10 cellular contexts compared by ENCODE assay signal in the genomic region with DNA sequence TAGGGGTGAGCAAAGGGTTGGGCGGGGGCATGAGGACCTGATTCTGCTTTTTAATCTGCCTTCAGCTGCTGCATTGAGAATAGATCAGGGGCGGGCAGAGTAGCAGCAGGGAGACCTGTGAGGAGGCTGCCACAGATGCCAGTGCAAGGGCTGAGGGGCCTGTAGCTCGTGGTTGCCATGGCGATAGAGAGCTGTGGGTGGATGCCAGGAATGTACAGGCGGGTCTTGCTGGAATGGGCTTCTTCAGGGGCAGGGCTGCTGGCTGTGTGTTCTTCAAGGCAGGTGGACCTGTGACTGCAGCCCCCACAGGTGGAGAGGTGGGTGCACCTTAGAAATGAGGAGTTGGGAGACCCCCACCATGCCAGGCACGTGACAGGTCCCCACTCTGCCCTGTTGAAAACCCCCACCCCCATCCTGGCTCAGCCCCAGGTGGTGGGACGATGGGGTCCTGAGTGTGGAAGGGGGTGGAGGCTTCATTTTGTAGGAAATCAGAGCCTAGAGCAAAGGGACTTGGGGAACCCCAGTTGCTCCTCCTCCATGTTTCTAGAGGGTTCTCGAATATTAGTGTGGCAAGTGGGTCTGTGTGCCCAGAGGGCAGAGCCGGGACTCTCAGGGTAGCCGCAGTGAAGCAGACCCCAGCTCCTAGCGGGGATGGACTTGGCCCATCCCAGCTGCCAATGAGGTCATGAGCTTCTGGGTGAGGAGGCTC. TPM values are rescaled to one million over a fixed set of nuclear protein-coding genes. Genes with fewer than 3 reads are reported as not detected.
A peak's percentile ranks its signal among the peaks of the same experiment; 100 is the strongest.
DNase-seq lines count a peak whose midpoint lies in the region; ATAC-seq, FAIRE-seq and TF ChIP-seq lines count a peak whose summit lies in the region.
"Had no signal": no experiment of that assay in that cellular context is flagged by ENCODE, and none has a peak within 500 bp of the region (broad histone marks: within the 10 kb centered on the region; RNA-seq: fewer than 3 reads in every experiment).

No MANE protein-coding gene starts in this region.

- no peak overlapping the region for H2BK15ac ChIP-seq in H1 (ENCODE audit: low read length)

- no peaks in the 10 kb centered on the region for H3K9me3 Mint-ChIP-seq in activated naive CD8-positive, alpha-beta T cell treated with anti-CD3 and anti-CD28 coated beads, Interleukin-2, amount 10 ng/mL, durations not matched to agents 7 days and 5 days
- H3K9me3 Mint-ChIP-seq in activated naive CD8-positive, alpha-beta T cell treated with anti-CD3 and anti-CD28 coated beads for 36 hours, result no peaks in the 10 kb centered on the region
- no peaks in the 10 kb centered on the region for H3K9me3 Mint-ChIP-seq in stimulated activated effector memory CD8-positive, alpha-beta T cell treated with anti-CD3 and anti-CD28 coated beads, Interleukin-12 subunit alpha, Interleukin-12 subunit beta, amount 100 ng/mL, for 72 hours

- WGBS in H1 (ENCODE audit: extremely low coverage in 1 of 2, insufficient coverage in 1 of 2, insufficient read length in 1 of 2, insufficient replicate concordance in 2 of 2, low coverage in 1 of 2, low lambda C conversion rate in 2 of 2, missing lambda C conversion rate in 1 of 2), 2 experiments, result 73% methylated on average over 9 of the region's 11 CpGs; no CpG with 5 or more reads in 1 of the 2 experiments

- no peak overlapping the region for H4K5ac ChIP-seq in H1 (ENCODE audit: insufficient read length, low read depth, low read length)

- CTCF ChIA-PET in H1 (lab: Charles Lee; ENCODE audit: partially characterized antibody), result interaction anchor here (0.6 to 3.0 kb wide), 11 partner anchors 9 to 237 kb away, joined by 3 to 12 read pairs (median 3); no protein-coding TSS in a partner anchor

- POLR2A ChIA-PET in activated naive CD8-positive, alpha-beta T cell treated with anti-CD3 and anti-CD28 coated beads, Interleukin-2, amount 10 ng/mL, durations not matched to agents 7 days and 5 days (lab: Charles Lee), result no interaction called here
- POLR2A ChIA-PET in H1 (lab: Charles Lee; ENCODE audit: partially characterized antibody), result interaction anchor here (0.6 to 1.7 kb wide), 4 partner anchors 9 to 262 kb away, joined by 3 read pairs; partner anchors contain the start of genes LSM3 and XPC

- peaks cover 0 to 14% (median 2%) of the 10 kb centered on the region in 4 experiments; a peak in 6 of 8 replicates for H3K36me3 ChIP-seq in H1 (ENCODE audit: control insufficient read depth in 2 of 4, insufficient read depth in 4 of 4, low read length in 3 of 4)
- H3K36me3 ChIP-seq: pancreas had no signal

- DNase-seq in activated naive CD8-positive, alpha-beta T cell treated with anti-CD3 and anti-CD28 coated beads, Interleukin-2, amount 10 ng/mL, durations not matched to agents 7 days and 5 days, result no peak
- no peak for DNase-seq in activated naive CD8-positive, alpha-beta T cell treated with anti-CD3 and anti-CD28 coated beads for 36 hours
- DNase-seq in NCI-H2171 treated with DMSO at 0.1 percent for 48 hours (lab: John Stamatoyannopoulos, UW), result peak; percentile 38
- no peak for DNase-seq in H1 (ENCODE audit: low read depth in 1 of 2, low spot score in 2 of 2)
- no peak for DNase-seq in stimulated activated effector memory CD8-positive, alpha-beta T cell treated with anti-CD3 and anti-CD28 coated beads, Interleukin-12 subunit alpha, Interleukin-12 subunit beta, amount 100 ng/mL, for 72 hours (ENCODE audit: low spot score in 2 of 2)
- DNase-seq: NCI-H187 treated with DMSO at 0.1 percent for 48 hours had no signal

- H3K23me2 ChIP-seq in H1 (ENCODE audit: low read depth, low read length), result no peaks in the 10 kb centered on the region

- H3K4me1 Mint-ChIP-seq in activated naive CD8-positive, alpha-beta T cell treated with anti-CD3 and anti-CD28 coated beads, Interleukin-2, amount 10 ng/mL, durations not matched to agents 7 days and 5 days, result peaks cover 4% of the 10 kb centered on the region
- peaks cover 24% of the 10 kb centered on the region for H3K4me1 Mint-ChIP-seq in activated naive CD8-positive, alpha-beta T cell treated with anti-CD3 and anti-CD28 coated beads for 36 hours
- peaks cover 49% of the 10 kb centered on the region for H3K4me1 Mint-ChIP-seq in stimulated activated effector memory CD8-positive, alpha-beta T cell treated with anti-CD3 and anti-CD28 coated beads, Interleukin-12 subunit alpha, Interleukin-12 subunit beta, amount 100 ng/mL, for 72 hours

- TF ChIP-seq POLR2A in H1 (IDR thresholded peaks at IDR 0.05; ENCODE audit: control extremely low read depth in 1 of 2, low read depth in 2 of 2, low read length in 2 of 2) (no peak), GM18505 (IDR thresholded peaks at IDR 0.05; ENCODE audit: borderline replicate concordance, extremely low read depth, insufficient read depth, insufficient read length) (no peak)

- H3K27me3 Mint-ChIP-seq in activated naive CD8-positive, alpha-beta T cell treated with anti-CD3 and anti-CD28 coated beads, Interleukin-2, amount 10 ng/mL, durations not matched to agents 7 days and 5 days, result no peaks in the 10 kb centered on the region
- no peaks in the 10 kb centered on the region for H3K27me3 Mint-ChIP-seq in activated naive CD8-positive, alpha-beta T cell treated with anti-CD3 and anti-CD28 coated beads for 36 hours

- no peak overlapping the region for H3K56ac ChIP-seq in H1 (replicated peaks; ENCODE audit: insufficient read length, low read depth, low read length)

- ATAC-seq in activated naive CD8-positive, alpha-beta T cell treated with anti-CD3 and anti-CD28 coated beads, Interleukin-2, amount 10 ng/mL, durations not matched to agents 7 days and 5 days (ENCODE audit: low read depth), result no peak
- ATAC-seq in stimulated activated effector memory CD8-positive, alpha-beta T cell treated with anti-CD3 and anti-CD28 coated beads, Interleukin-12 subunit alpha, Interleukin-12 subunit beta, amount 100 ng/mL, for 72 hours, result no peak
- ATAC-seq in GM21526 (IDR thresholded peaks at IDR 0.05; ENCODE audit: low FRiP score, unreplicated experiment) (no peak), HG03432 (IDR thresholded peaks at IDR 0.05; ENCODE audit: unreplicated experiment) (no peak), GM18505 (IDR thresholded peaks at IDR 0.05; ENCODE audit: unreplicated experiment) (no peak)

- peaks cover 40% of the 10 kb centered on the region for H3K79me1 ChIP-seq in H1 (ENCODE audit: low read depth, low read length)

- no peak overlapping the region for H2BK120ac ChIP-seq in H1 (replicated peaks; ENCODE audit: low read depth, low read length)

- peaks cover 5 to 16% (median 9%) of the 10 kb centered on the region in 4 experiments for H3K4me1 ChIP-seq in H1 (replicated peaks in 1 of 4; ENCODE audit: control insufficient read depth in 3 of 4, insufficient read depth in 4 of 4, low read length in 3 of 4)

- H3K27ac Mint-ChIP-seq in activated naive CD8-positive, alpha-beta T cell treated with anti-CD3 and anti-CD28 coated beads, Interleukin-2, amount 10 ng/mL, durations not matched to agents 7 days and 5 days, result peak overlapping the region; percentile 31
- H3K27ac Mint-ChIP-seq in activated naive CD8-positive, alpha-beta T cell treated with anti-CD3 and anti-CD28 coated beads for 36 hours, result no peak overlapping the region
- H3K27ac Mint-ChIP-seq in stimulated activated effector memory CD8-positive, alpha-beta T cell treated with anti-CD3 and anti-CD28 coated beads, Interleukin-12 subunit alpha, Interleukin-12 subunit beta, amount 100 ng/mL, for 72 hours, result peak overlapping the region; percentile 78

- no peak overlapping the region for H4K91ac ChIP-seq in H1 (replicated peaks; ENCODE audit: insufficient read length, low read length)

- TF ChIP-seq EP300 in H1 (IDR thresholded peaks at IDR 0.05; ENCODE audit: borderline replicate concordance in 1 of 2, low read depth in 2 of 2, low read length in 2 of 2), result no peak

- H3K79me2 ChIP-seq in H1 (ENCODE audit: control insufficient read depth in 1 of 2, insufficient read depth in 2 of 2, low read length in 2 of 2), result peaks cover 3 to 53% of the 10 kb centered on the region in 2 experiments; a peak in 3 of 4 replicates

- H2BK20ac ChIP-seq in H1 (ENCODE audit: low read length), result no peak overlapping the region

- no peak overlapping the region for H3K27ac ChIP-seq in H1 (ENCODE audit: low read depth, low read length)
- H3K27ac ChIP-seq: pancreas had no signal

- H3K36me3 Mint-ChIP-seq in activated naive CD8-positive, alpha-beta T cell treated with anti-CD3 and anti-CD28 coated beads, Interleukin-2, amount 10 ng/mL, durations not matched to agents 7 days and 5 days, result peaks cover 8% of the 10 kb centered on the region
- H3K36me3 Mint-ChIP-seq in activated naive CD8-positive, alpha-beta T cell treated with anti-CD3 and anti-CD28 coated beads for 36 hours, result peaks cover 10% of the 10 kb centered on the region
- peaks cover 21% of the 10 kb centered on the region for H3K36me3 Mint-ChIP-seq in stimulated activated effector memory CD8-positive, alpha-beta T cell treated with anti-CD3 and anti-CD28 coated beads, Interleukin-12 subunit alpha, Interleukin-12 subunit beta, amount 100 ng/mL, for 72 hours

- no peak overlapping the region for H3K23ac ChIP-seq in H1 (ENCODE audit: insufficient read length)

- no peak overlapping the region for H3K4ac ChIP-seq in H1 (replicated peaks; ENCODE audit: insufficient read length, low read depth, low read length)

- no peak overlapping the region for H3K9ac ChIP-seq in H1 (replicated peaks in 1 of 4; ENCODE audit: extremely low read depth in 1 of 4, low read depth in 3 of 4, low read length in 3 of 4)

- H2BK12ac ChIP-seq in H1 (ENCODE audit: low read depth, low read length), result no peak overlapping the region

- H2AK5ac ChIP-seq in H1 (ENCODE audit: low read depth, low read length), result no peak overlapping the region

- H4K8ac ChIP-seq in H1 (ENCODE audit: extremely low read depth, insufficient read depth, low read length), result no peak overlapping the region

- no peak overlapping the region for H2AFZ ChIP-seq in H1 (ENCODE audit: low read length)

- no peak overlapping the region for H3K4me3 Mint-ChIP-seq in activated naive CD8-positive, alpha-beta T cell treated with anti-CD3 and anti-CD28 coated beads, Interleukin-2, amount 10 ng/mL, durations not matched to agents 7 days and 5 days
- H3K4me3 Mint-ChIP-seq in activated naive CD8-positive, alpha-beta T cell treated with anti-CD3 and anti-CD28 coated beads for 36 hours, result no peak overlapping the region
- no peak overlapping the region for H3K4me3 Mint-ChIP-seq in stimulated activated effector memory CD8-positive, alpha-beta T cell treated with anti-CD3 and anti-CD28 coated beads, Interleukin-12 subunit alpha, Interleukin-12 subunit beta, amount 100 ng/mL, for 72 hours

- H3K18ac ChIP-seq in H1 (ENCODE audit: extremely low read depth, low read length), result no peak overlapping the region

- no peaks in the 10 kb centered on the region; a peak in 1 of 7 replicates for H3K27me3 ChIP-seq in H1 (replicated peaks in 1 of 4; ENCODE audit: control insufficient read depth in 3 of 4, extremely low read depth in 1 of 4, insufficient read depth in 3 of 4, low read length in 3 of 4)
- H3K27me3 ChIP-seq: pancreas had no signal

- H4K20me1 ChIP-seq in H1 (replicated peaks in 1 of 2; ENCODE audit: control insufficient read depth in 1 of 2, insufficient read depth in 2 of 2, low read length in 2 of 2), result peaks cover 15 to 34% of the 10 kb centered on the region in 2 experiments

- TF ChIP-seq CTCF in H1 (IDR thresholded peaks at IDR 0.05; ENCODE audit: control extremely low read depth in 1 of 3, insufficient read depth in 1 of 3, low read depth in 1 of 3, low read length in 3 of 3), result no peak

- H3K14ac ChIP-seq in H1 (ENCODE audit: insufficient read length), result no peak overlapping the region

- no peak overlapping the region for H2BK5ac ChIP-seq in H1 (ENCODE audit: low read depth, low read length)

- TF ChIP-seq RAD21 in H1 (IDR thresholded peaks at IDR 0.05 in 1 of 2, conservative IDR thresholded peaks at IDR 0.05 in 1 of 2; ENCODE audit: low read depth in 2 of 2, low read length in 2 of 2), result no peak

- H3K4me2 ChIP-seq in H1 (ENCODE audit: insufficient read depth in 1 of 2, low read depth in 2 of 2, low read length in 2 of 2), result no peak overlapping the region

- H3K4me3 ChIP-seq in H1 (ENCODE audit: extremely low read depth in 1 of 4, insufficient read depth in 2 of 4, low read depth in 3 of 4, low read length in 4 of 4), result no peak overlapping the region
- H3K4me3 ChIP-seq: pancreas had no signal

- no peaks in the 10 kb centered on the region for H3K9me3 ChIP-seq in H1 (ENCODE audit: insufficient read depth in 2 of 2, low read depth in 1 of 2, low read length in 1 of 2)
- H3K9me3 ChIP-seq: pancreas had no signal

- no peak for FAIRE-seq in H1 (lab: Jason Lieb, UNC)
- FAIRE-seq: pancreas had no signal

RNA-seq across cellular contexts. Expression of gene SLC6A6, which starts 38.3 kb away (rescaled TPM):
- 10 to 100 TPM; 39.8 to 42.6 TPM for total RNA-seq in activated naive CD8-positive, alpha-beta T cell treated with anti-CD3 and anti-CD28 coated beads, Interleukin-2, amount 10 ng/mL, durations not matched to agents 7 days and 5 days
- total RNA-seq in activated naive CD8-positive, alpha-beta T cell treated with anti-CD3 and anti-CD28 coated beads for 36 hours, result 10 to 100 TPM; 38.6 to 38.7 TPM
- total RNA-seq in H1 (2021; fragmentation: NEBNext Ultra II Directional; extraction: Animal tissue kit (Norgen Biotek cat#: 25700)), result 140 and 144 TPM in 2 replicates
- polyA plus RNA-seq in H1 (2011; rRNA removed), result 66.2 and 77.8 TPM in 2 replicates
- polyA plus RNA-seq in H1 (2011; cell fraction: cytosol; rRNA removed), result 69.0 TPM
- 164 TPM for polyA plus RNA-seq in H1 (2011; cell fraction: nucleus; rRNA removed)
- polyA plus RNA-seq in H1 (2012, experiment 1 of 2), result 61.4 to 78.1 TPM (median 74.2 TPM) in 4 replicates
- polyA plus RNA-seq in H1 (2012, experiment 2 of 2), result 45.2 TPM
- 158 TPM for polyA plus RNA-seq in H1 (2013, experiment 1 of 2)
- 135 TPM for polyA plus RNA-seq in H1 (2013, experiment 2 of 2)
- 242 and 245 TPM in 2 replicates for polyA minus RNA-seq in H1 (2011; rRNA and poly(A)+ RNA removed)
- polyA minus RNA-seq in H1 (2011; cell fraction: cytosol; rRNA and poly(A)+ RNA removed), result 135 TPM
- 104 TPM for polyA minus RNA-seq in H1 (2011; cell fraction: nucleus; rRNA and poly(A)+ RNA removed)
